Comparison of ENCODE assay signal across 11 cellular contexts in the genomic region with DNA sequence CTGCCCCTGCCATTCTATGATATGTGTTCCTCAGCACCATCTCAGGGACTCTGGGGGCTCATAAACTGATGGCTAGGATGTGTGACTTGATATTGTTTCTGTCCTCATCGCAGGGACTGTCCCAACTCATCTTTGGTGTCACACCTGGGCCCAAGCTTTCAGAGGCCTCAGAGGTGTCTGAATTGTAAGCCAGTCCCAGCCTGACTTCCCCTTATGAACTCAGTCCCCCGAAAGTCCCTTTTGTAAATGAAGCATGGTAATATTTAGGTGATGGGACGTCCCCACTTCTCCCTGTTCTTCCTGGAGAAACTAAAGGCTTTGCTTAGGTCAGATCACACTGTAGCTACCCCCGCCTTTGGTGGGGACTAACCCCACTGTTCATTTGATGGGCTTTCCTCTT.
DNase-seq lines count a peak whose midpoint lies in the region; ATAC-seq and TF ChIP-seq lines count a peak whose summit lies in the region.
"Had no signal": no experiment of that assay in that cellular context is flagged by ENCODE, and none has a peak within 500 bp of the region (broad histone marks: within the 10 kb centered on the region; RNA-seq: fewer than 3 reads in every experiment).

No MANE protein-coding gene starts in this region.

- H3K4me3 ChIP-seq in mucosa of descending colon, result no peak overlapping the region
- no peak overlapping the region for H3K4me3 ChIP-seq in dorsolateral prefrontal cortex
- H3K4me3 ChIP-seq: adrenal gland, right lobe of liver had no signal

- ATAC-seq in GM18867 (IDR thresholded peaks at IDR 0.05; ENCODE audit: unreplicated experiment) (peak; percentile 75), GM21447 (IDR thresholded peaks at IDR 0.05; ENCODE audit: unreplicated experiment) (peak; percentile 88), HG03159 (IDR thresholded peaks at IDR 0.05; ENCODE audit: unreplicated experiment) (peak; percentile 72), mucosa of descending colon (peak; percentile 43)
- ATAC-seq: Panc1, right lobe of liver had no signal

- no peak for TF ChIP-seq CTCF in mucosa of descending colon (IDR thresholded peaks at IDR 0.05)
- TF ChIP-seq CTCF in dorsolateral prefrontal cortex (IDR thresholded peaks at IDR 0.05 in 54 of 56, conservative IDR thresholded peaks at IDR 0.05 in 2 of 56; ENCODE audit: low read depth in 1 of 56, partially characterized antibody in 56 of 56), result no peak

- intact Hi-C loops in mucosa of descending colon (cut with DNase I, micrococcal nuclease) (no loop called here), dorsolateral prefrontal cortex (cut with DNase I) (no loop called here)

- H3K27ac ChIP-seq in dorsolateral prefrontal cortex, result no peak overlapping the region
- H3K27ac ChIP-seq: adrenal gland, right lobe of liver had no signal

- no peaks in the 10 kb centered on the region for H3K36me3 ChIP-seq in mucosa of descending colon (ENCODE audit: low read depth)
- H3K36me3 ChIP-seq: adrenal gland, right lobe of liver had no signal

- no peaks in the 10 kb centered on the region for H3K4me1 ChIP-seq in mucosa of descending colon (ENCODE audit: low read depth)
- H3K4me1 ChIP-seq: adrenal gland had no signal

- peaks cover 0 to 3% (median 0%) of the 10 kb centered on the region in 45 donors for H3K27me3 ChIP-seq in dorsolateral prefrontal cortex
- H3K27me3 ChIP-seq: adrenal gland, right lobe of liver had no signal

- DNase-seq in mucosa of descending colon, result no peak
- DNase-seq in dorsolateral prefrontal cortex, result no peak
- no peak for DNase-seq in kidney tubule cell (ENCODE audit: low spot score)
- DNase-seq in NCI-H2227 treated with DMSO at 0.1 percent for 48 hours (lab: John Stamatoyannopoulos, UW), result no peak
- DNase-seq: adrenal gland, NCI-H2029 treated with DMSO at 0.1 percent for 48 hours had no signal

- no peaks in the 10 kb centered on the region for H3K9me3 ChIP-seq in mucosa of descending colon
- H3K9me3 ChIP-seq: adrenal gland, right lobe of liver had no signal
